12 cellular contexts compared by ENCODE assay signal in genomic region chr5:75824323-75824722, GRCh38.
"Had no signal": no experiment of that assay in that cellular context is flagged by ENCODE, and none has a peak within 500 bp of the region (broad histone marks: within the 10 kb centered on the region; RNA-seq: fewer than 3 reads in every experiment).

No MANE protein-coding gene starts in this region.

- ATAC-seq: activated CD4-positive, alpha-beta T cell treated with anti-CD3 and anti-CD28 coated beads for 36 hours; body of pancreas; effector memory CD8-positive, alpha-beta T cell; naive thymus-derived CD4-positive, alpha-beta T cell had no signal

- H3K27me3 ChIP-seq: body of pancreas, esophagus squamous epithelium, tibial artery had no signal

- H3K4me3 ChIP-seq: body of pancreas, esophagus squamous epithelium, neural progenitor cell, tibial artery had no signal

- H3K4me2 ChIP-seq: neural progenitor cell had no signal

- H3K27ac ChIP-seq: body of pancreas, esophagus squamous epithelium, neural progenitor cell, tibial artery had no signal

- DNase-seq: activated CD4-positive, alpha-beta T cell treated with anti-CD3 and anti-CD28 coated beads for 36 hours; activated CD4-positive, alpha-beta T cell treated with anti-CD3 and anti-CD28 coated beads, Interleukin-2, amount 50 U/mL, for 48 hours; activated naive CD4-positive, alpha-beta T cell treated with Interleukin-2 at 50 U/mL for 16 hours; body of pancreas; dermis blood vessel endothelial cell; effector memory CD8-positive, alpha-beta T cell; esophagus squamous epithelium; immature natural killer cell; naive thymus-derived CD4-positive, alpha-beta T cell; stimulated activated naive CD4-positive, alpha-beta T cell; tibial artery had no signal

- H3K36me3 ChIP-seq: esophagus squamous epithelium, neural progenitor cell, tibial artery had no signal

- H3K9me3 ChIP-seq: body of pancreas, esophagus squamous epithelium, tibial artery had no signal

- H3K4me1 ChIP-seq: esophagus squamous epithelium, neural progenitor cell, tibial artery had no signal
